Comparison of ENCODE assay signal across 20 cellular contexts in the genomic region with DNA sequence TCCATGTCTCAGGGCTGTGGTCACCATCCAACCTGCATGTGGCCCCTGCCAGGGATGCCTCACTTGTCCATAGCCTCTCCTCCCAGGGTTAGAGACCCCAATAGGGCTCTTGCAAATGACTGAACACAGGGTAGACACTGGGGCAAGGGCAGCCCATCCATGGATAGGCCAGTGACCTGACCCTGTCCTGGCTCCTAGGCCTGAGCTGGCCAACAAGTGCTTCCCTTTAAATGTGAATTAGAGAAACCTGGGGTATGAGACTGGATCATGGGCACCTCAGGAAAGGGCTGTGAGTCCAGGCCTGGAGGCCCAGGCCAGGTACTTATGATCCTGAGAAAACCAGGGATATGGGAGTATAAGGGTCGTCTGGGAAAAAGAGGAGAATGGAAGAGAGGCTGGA.
"Had no signal": no experiment of that assay in that cellular context is flagged by ENCODE, and none has a peak within 500 bp of the region (broad histone marks: within the 10 kb centered on the region; RNA-seq: fewer than 3 reads in every experiment).

No MANE protein-coding gene starts in this region.

- H3K4me2 ChIP-seq: hepatocyte, neural progenitor cell had no signal

- ATAC-seq: gastroesophageal sphincter; naive thymus-derived CD8-positive, alpha-beta T cell; right lobe of liver; T-helper 17 cell had no signal

- H3K9ac ChIP-seq: neural progenitor cell had no signal

- H3K36me3 ChIP-seq: gastroesophageal sphincter, left ventricle myocardium inferior, neural progenitor cell, right lobe of liver, stomach, suprapubic skin, tibial artery, upper lobe of right lung had no signal

- H3K79me2 ChIP-seq: hepatocyte had no signal

- H3K4me3 ChIP-seq: gastroesophageal sphincter, hepatocyte, left ventricle myocardium inferior, lung, neural progenitor cell, right lobe of liver, stomach, suprapubic skin, tibial artery, upper lobe of right lung had no signal

- H2AFZ ChIP-seq: hepatocyte, neural progenitor cell had no signal

- DNase-seq: activated CD4-positive, alpha-beta T cell treated with anti-CD3 and anti-CD28 coated beads, Interleukin-2, amount 10 ng/mL, durations not matched to agents 7 days and 5 days; activated CD4-positive, CD25-positive, alpha-beta regulatory T cell treated with anti-CD3 and anti-CD28 coated beads, Interleukin-2, amount 50 U/mL, for 72 hours; activated gamma-delta T cell treated with Interleukin-2 at 50 U/mL for 16 hours; activated naive CD4-positive, alpha-beta T cell treated with anti-CD3 and anti-CD28 coated beads, Interleukin-2, amount 50 U/mL, for 16 hours; activated T-cell treated with anti-CD3 and anti-CD28 coated beads, Interleukin-2, amount 50 U/mL, for 4 hours; islet precursor cell; left ventricle myocardium inferior; naive thymus-derived CD8-positive, alpha-beta T cell; right lobe of liver; stimulated activated CD4-positive, alpha-beta T cell treated with anti-CD3 and anti-CD28 coated beads, Interleukin-12 subunit alpha, Interleukin-12 subunit beta, amount 100 ng/mL, for 4 hours; stomach; T-helper 17 cell; T1000; tibial artery had no signal

- H3K27me3 ChIP-seq: gastroesophageal sphincter, hepatocyte, neural progenitor cell, right lobe of liver, stomach, suprapubic skin, tibial artery, upper lobe of right lung had no signal

- H3K27ac ChIP-seq: gastroesophageal sphincter, left ventricle myocardium inferior, neural progenitor cell, right lobe of liver, stomach, suprapubic skin, tibial artery, upper lobe of right lung had no signal

- H3K4me1 ChIP-seq: neural progenitor cell, right lobe of liver, stomach, tibial artery had no signal
